Comparison of ENCODE assay signal across 20 cellular contexts in genomic region chr6:3283241-3283640, GRCh38. TPM values are rescaled to one million over a fixed set of nuclear protein-coding genes. Genes with fewer than 3 reads are reported as not detected.
DNase-seq lines count a peak whose midpoint lies in the region; ATAC-seq and TF ChIP-seq lines count a peak whose summit lies in the region.
"Had no signal": no experiment of that assay in that cellular context is flagged by ENCODE, and none has a peak within 500 bp of the region (broad histone marks: within the 10 kb centered on the region; RNA-seq: fewer than 3 reads in every experiment).

No MANE protein-coding gene starts in this region.

- no TSS peak for BruUV-seq in Caco-2 (replicated peaks; lab: Mats Ljungman, UMichigan)

- intact Hi-C loops in Caco-2 (cut with micrococcal nuclease; ENCODE audit: unreplicated experiment), result no loop called here
- intact Hi-C loops in sigmoid colon (cut with DNase I), result loop anchor here (2.0 to 5.0 kb wide), 4 partner anchors 44 to 704 kb away; partner anchors contain the start of gene SLC22A23

- H3K36me3 Mint-ChIP-seq in Caco-2 (ENCODE audit: insufficient read depth, unreplicated experiment) (peaks cover 53% of the 10 kb centered on the region), brain (peaks cover 52% of the 10 kb centered on the region)

- ATAC-seq in gastroesophageal sphincter (no peak), GM18868 (IDR thresholded peaks at IDR 0.05; ENCODE audit: unreplicated experiment) (no peak)
- no peak for ATAC-seq in stimulated activated naive CD8-positive, alpha-beta T cell treated with anti-CD3 and anti-CD28 coated beads, Interleukin-15, amount 100 ng/mL, for 72 hours

- H3K4me1 ChIP-seq in Caco-2 (no peaks in the 10 kb centered on the region), gastroesophageal sphincter (peaks cover 0 to 45% (median 16%) of the 10 kb centered on the region in 3 donors), sigmoid colon (peaks cover 0 to 63% (median 44%) of the 10 kb centered on the region in 4 donors)

- CTCF ChIA-PET in Caco-2 (lab: Charles Lee), result no interaction called here

- no peak overlapping the region for H3K4me3 ChIP-seq in Caco-2 (ENCODE audit: low read depth, low read length)
- H3K4me3 ChIP-seq in gastroesophageal sphincter, result no peak overlapping the region
- no peak overlapping the region for H3K4me3 ChIP-seq in sigmoid colon

- H3K4me3 Mint-ChIP-seq in Caco-2 (ENCODE audit: unreplicated experiment), result no peak overlapping the region
- no peak overlapping the region for H3K4me3 Mint-ChIP-seq in brain
- H3K4me3 Mint-ChIP-seq in stimulated activated naive CD8-positive, alpha-beta T cell treated with anti-CD3 and anti-CD28 coated beads, Interleukin-15, amount 100 ng/mL, for 72 hours, result no peak overlapping the region
- H3K4me3 Mint-ChIP-seq: CD4-positive, alpha-beta memory T cell had no signal

- WGBS in gastroesophageal sphincter (ENCODE audit: low coverage in 1 of 2), 2 donors, result 78 to 88% methylated on average over 6 to 7 of the region's 10 CpGs
- 92 to 94% methylated on average over 10 of the region's 10 CpGs for WGBS in sigmoid colon, 2 donors

- H3K27ac ChIP-seq in gastroesophageal sphincter (peak overlapping the region in 3 of 4 donors; percentile 63 to 70 (median 69)), sigmoid colon (peak overlapping the region in 2 of 4 donors; percentile 71 to 75)
- H3K27ac ChIP-seq: KMS-11 had no signal

- H3K27me3 Mint-ChIP-seq in Caco-2 (ENCODE audit: insufficient read depth, unreplicated experiment), result no peaks in the 10 kb centered on the region
- H3K27me3 Mint-ChIP-seq in brain, result no peaks in the 10 kb centered on the region
- no peaks in the 10 kb centered on the region for H3K27me3 Mint-ChIP-seq in stimulated activated naive CD8-positive, alpha-beta T cell treated with anti-CD3 and anti-CD28 coated beads, Interleukin-15, amount 100 ng/mL, for 72 hours
- H3K27me3 Mint-ChIP-seq: CD4-positive, alpha-beta memory T cell had no signal

- TF ChIP-seq EP300 in gastroesophageal sphincter (IDR thresholded peaks at IDR 0.05) (no peak), sigmoid colon (IDR thresholded peaks at IDR 0.05) (no peak)

- peak overlapping the region; percentile 3 for H3K27ac Mint-ChIP-seq in Caco-2 (ENCODE audit: unreplicated experiment)
- H3K27ac Mint-ChIP-seq in brain, result peak overlapping the region in 4 of 5 experiments; percentile 91 to 95 (median 92)
- H3K27ac Mint-ChIP-seq in stimulated activated naive CD8-positive, alpha-beta T cell treated with anti-CD3 and anti-CD28 coated beads, Interleukin-15, amount 100 ng/mL, for 72 hours, result no peak overlapping the region

- H3K9me3 ChIP-seq in Caco-2 (no peaks in the 10 kb centered on the region), gastroesophageal sphincter (no peaks in the 10 kb centered on the region), sigmoid colon (no peaks in the 10 kb centered on the region)

- H3K27me3 ChIP-seq in Caco-2 (replicated peaks; ENCODE audit: control insufficient read depth, insufficient read depth, low read length), result no peaks in the 10 kb centered on the region
- no peaks in the 10 kb centered on the region for H3K27me3 ChIP-seq in gastroesophageal sphincter
- no peaks in the 10 kb centered on the region for H3K27me3 ChIP-seq in sigmoid colon

- H3K36me3 ChIP-seq in Caco-2 (ENCODE audit: control insufficient read depth, insufficient read depth, low read length) (no peaks in the 10 kb centered on the region; the same call in 1 of the 2 replicates), gastroesophageal sphincter (peaks cover 0 to 25% of the 10 kb centered on the region in 2 donors), sigmoid colon (peaks cover 0 to 9% (median 0%) of the 10 kb centered on the region in 4 donors)

- TF ChIP-seq CTCF in Caco-2 (IDR thresholded peaks at IDR 0.05; ENCODE audit: insufficient read depth in 1 of 2, low read depth in 1 of 2, low read length in 1 of 2, severe bottlenecking in 1 of 2, unreplicated experiment in 1 of 2) (no peak), brain (conservative IDR thresholded peaks at IDR 0.05) (no peak), gastroesophageal sphincter (IDR thresholded peaks at IDR 0.05) (no peak), sigmoid colon (IDR thresholded peaks at IDR 0.05) (no peak)

- H3K4me1 Mint-ChIP-seq in Caco-2 (ENCODE audit: low read depth, unreplicated experiment), result no peaks in the 10 kb centered on the region
- peaks cover 78% of the 10 kb centered on the region for H3K4me1 Mint-ChIP-seq in brain
- no peaks in the 10 kb centered on the region for H3K4me1 Mint-ChIP-seq in stimulated activated naive CD8-positive, alpha-beta T cell treated with anti-CD3 and anti-CD28 coated beads, Interleukin-15, amount 100 ng/mL, for 72 hours

- POLR2A ChIA-PET in Caco-2 (lab: Charles Lee), result no interaction called here

- H3K9me3 Mint-ChIP-seq in Caco-2 (ENCODE audit: unreplicated experiment) (no peaks in the 10 kb centered on the region), brain (no peaks in the 10 kb centered on the region)
- no peaks in the 10 kb centered on the region for H3K9me3 Mint-ChIP-seq in stimulated activated naive CD8-positive, alpha-beta T cell treated with anti-CD3 and anti-CD28 coated beads, Interleukin-15, amount 100 ng/mL, for 72 hours
- H3K9me3 Mint-ChIP-seq: CD4-positive, alpha-beta memory T cell had no signal

- TF ChIP-seq POLR2A in gastroesophageal sphincter (IDR thresholded peaks at IDR 0.05) (no peak), sigmoid colon (IDR thresholded peaks at IDR 0.05) (no peak)

- DNase-seq in Caco-2 (no peak), sigmoid colon (peak; percentile 46), NCI-H1048 (lab: John Stamatoyannopoulos, UW) (no peak)
- DNase-seq in activated effector memory CD4-positive, alpha-beta T cell treated with Interleukin-2 at 50 U/mL for 16 hours, result no peak
- DNase-seq in stimulated activated naive CD8-positive, alpha-beta T cell treated with anti-CD3 and anti-CD28 coated beads, Interleukin-15, amount 100 ng/mL, for 72 hours, result no peak
- DNase-seq: Calu3; CD4-positive, alpha-beta memory T cell; GF-D8; GOT3; NCI-H1417 treated with DMSO at 0.1 percent for 48 hours; NCI-H187 treated with DMSO at 0.1 percent for 48 hours; NCI-H226; NCI-H524; NCI-H82; OCI-M1; SIG-M5 had no signal

RNA-seq across cellular contexts. Expression of gene PSMG4, which starts 24.5 kb away (rescaled TPM):
- total RNA-seq in Caco-2 (2022) (20.9 and 21.3 TPM in 2 replicates), gastroesophageal sphincter (10 to 100 TPM; 23.6 to 37.8 (median 29.5) TPM), sigmoid colon (10 to 100 TPM; 26.4 to 39.0 (median 30.6) TPM)
- polyA plus RNA-seq in brain (ENCODE audit: insufficient read depth, low read depth, low replicate concordance) (20.5 TPM), sigmoid colon (10 to 100 TPM; 14.6 to 30.1 (median 30.0) TPM)

RNA-seq across cellular contexts. Expression of gene TUBB2B, which starts 55.8 kb away (rescaled TPM):
- total RNA-seq in Caco-2 (2022) (143 and 150 TPM in 2 replicates), gastroesophageal sphincter (10 to 100 TPM; 11.5 to 42.8 (median 14.6) TPM), sigmoid colon (10 to 100 TPM; 12.7 to 24.9 (median 23.0) TPM)
- polyA plus RNA-seq in brain (ENCODE audit: insufficient read depth, low read depth, low replicate concordance) (1,989 TPM), sigmoid colon (10 to 100 TPM in 1 of 3 donors, 1 to 10 TPM in 2; 2.3 to 11.2 (median 2.4) TPM)
- total RNA-seq: CD4-positive, alpha-beta memory T cell had no signal

Comparison
In these comparisons a context has a peak if more than half of its experiments do, and no peak if none do; other contexts are left out.
1. H3K27ac Mint-ChIP-seq: peak in Caco-2 (single experiment) and brain (4 of 5); none in stimulated activated naive CD8-positive, alpha-beta T cell treated with anti-CD3 and anti-CD28 coated beads, Interleukin-15, amount 100 ng/mL, for 72 hours (0 of 2).